1 cellular context compared by ENCODE assay signal in the genomic region with DNA sequence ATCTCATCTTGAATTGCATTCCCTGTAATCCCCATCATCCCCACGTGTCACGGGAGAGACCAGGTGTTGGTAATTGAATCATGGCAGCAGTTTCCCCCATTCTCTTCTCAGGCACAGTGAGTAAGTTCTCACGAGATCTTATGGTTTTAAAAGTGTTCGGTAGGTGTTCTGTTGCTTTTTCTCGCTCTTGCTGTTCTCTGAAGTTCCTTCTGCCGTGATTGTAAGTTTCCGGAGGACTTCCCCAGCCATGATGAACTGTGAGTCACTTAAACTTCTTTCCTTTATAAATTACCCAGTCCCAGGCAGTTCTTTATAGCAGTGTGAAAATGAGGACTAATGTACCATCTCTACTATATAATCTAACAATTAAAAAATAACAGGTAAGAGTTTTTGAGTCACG.
TF ChIP-seq lines count a peak whose summit lies in the region.

No MANE protein-coding gene starts in this region.

TF ChIP-seq in GM23338, 12 proteins besides CTCF, POLR2A, EP300 and RAD21:
- TF ChIP-seq, protein P1, sequence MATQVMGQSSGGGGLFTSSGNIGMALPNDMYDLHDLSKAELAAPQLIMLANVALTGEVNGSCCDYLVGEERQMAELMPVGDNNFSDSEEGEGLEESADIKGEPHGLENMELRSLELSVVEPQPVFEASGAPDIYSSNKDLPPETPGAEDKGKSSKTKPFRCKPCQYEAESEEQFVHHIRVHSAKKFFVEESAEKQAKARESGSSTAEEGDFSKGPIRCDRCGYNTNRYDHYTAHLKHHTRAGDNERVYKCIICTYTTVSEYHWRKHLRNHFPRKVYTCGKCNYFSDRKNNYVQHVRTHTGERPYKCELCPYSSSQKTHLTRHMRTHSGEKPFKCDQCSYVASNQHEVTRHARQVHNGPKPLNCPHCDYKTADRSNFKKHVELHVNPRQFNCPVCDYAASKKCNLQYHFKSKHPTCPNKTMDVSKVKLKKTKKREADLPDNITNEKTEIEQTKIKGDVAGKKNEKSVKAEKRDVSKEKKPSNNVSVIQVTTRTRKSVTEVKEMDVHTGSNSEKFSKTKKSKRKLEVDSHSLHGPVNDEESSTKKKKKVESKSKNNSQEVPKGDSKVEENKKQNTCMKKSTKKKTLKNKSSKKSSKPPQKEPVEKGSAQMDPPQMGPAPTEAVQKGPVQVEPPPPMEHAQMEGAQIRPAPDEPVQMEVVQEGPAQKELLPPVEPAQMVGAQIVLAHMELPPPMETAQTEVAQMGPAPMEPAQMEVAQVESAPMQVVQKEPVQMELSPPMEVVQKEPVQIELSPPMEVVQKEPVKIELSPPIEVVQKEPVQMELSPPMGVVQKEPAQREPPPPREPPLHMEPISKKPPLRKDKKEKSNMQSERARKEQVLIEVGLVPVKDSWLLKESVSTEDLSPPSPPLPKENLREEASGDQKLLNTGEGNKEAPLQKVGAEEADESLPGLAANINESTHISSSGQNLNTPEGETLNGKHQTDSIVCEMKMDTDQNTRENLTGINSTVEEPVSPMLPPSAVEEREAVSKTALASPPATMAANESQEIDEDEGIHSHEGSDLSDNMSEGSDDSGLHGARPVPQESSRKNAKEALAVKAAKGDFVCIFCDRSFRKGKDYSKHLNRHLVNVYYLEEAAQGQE (IDR thresholded peaks at IDR 0.05; ENCODE audit: unreplicated experiment) = no peak
- TF ChIP-seq EZH2phosphoT487 (IDR thresholded peaks at IDR 0.05; ENCODE audit: unreplicated experiment) = no peak
- TF ChIP-seq STAT1 (IDR thresholded peaks at IDR 0.05; ENCODE audit: unreplicated experiment) = no peak
- no peak for TF ChIP-seq POLR2AphosphoS5 (IDR thresholded peaks at IDR 0.05; ENCODE audit: low read depth)
- no peak for TF ChIP-seq NANOG (IDR thresholded peaks at IDR 0.05; ENCODE audit: borderline replicate concordance)
- no peak for TF ChIP-seq ZNF462 (CRISPR knock-in tag; IDR thresholded peaks at IDR 0.05)
